Comparison of ENCODE assay signal across 10 cellular contexts in the genomic region with DNA sequence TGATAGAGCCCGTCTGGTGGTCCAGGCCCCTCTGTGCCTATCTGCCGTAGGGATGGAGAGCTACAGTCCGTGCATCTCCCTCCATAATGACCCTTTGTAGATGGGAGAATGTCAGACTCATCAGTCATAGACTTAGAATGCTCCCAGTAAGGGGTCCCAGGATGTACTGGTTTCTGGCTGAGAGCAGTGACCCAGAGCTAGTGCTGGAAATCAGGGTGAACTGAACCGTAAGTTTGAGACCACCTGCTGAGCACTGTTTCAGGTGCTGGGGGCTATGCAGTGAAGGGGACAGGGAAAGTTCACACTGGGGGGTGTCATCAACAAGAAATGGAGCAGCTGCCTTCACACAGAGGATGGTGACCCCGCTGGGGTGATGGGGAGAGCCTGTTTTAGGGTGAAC. TPM values are rescaled to one million over a fixed set of nuclear protein-coding genes. Genes with fewer than 3 reads are reported as not detected.
"Had no signal": no experiment of that assay in that cellular context is flagged by ENCODE, and none has a peak within 500 bp of the region (broad histone marks: within the 10 kb centered on the region; RNA-seq: fewer than 3 reads in every experiment).

No MANE protein-coding gene starts in this region.

- ATAC-seq: left colon had no signal

- DNase-seq: activated CD4-positive, alpha-beta T cell treated with anti-CD3 and anti-CD28 coated beads, Interleukin-2, amount 50 U/mL, for 48 hours; activated CD4-positive, CD25-positive, alpha-beta regulatory T cell treated with anti-CD3 and anti-CD28 coated beads, Interleukin-2, amount 50 U/mL, for 72 hours; effector CD4-positive, alpha-beta T cell; stimulated activated CD4-positive, alpha-beta T cell treated with anti-CD3 and anti-CD28 coated beads, Interleukin-15, amount 100 ng/mL, for 24 hours; stimulated activated CD4-positive, alpha-beta T cell treated with anti-CD3 and anti-CD28 coated beads, Interleukin-4, amount 100 ng/mL, for 24 hours; T-helper 9 cell had no signal

- H3K27ac Mint-ChIP-seq: activated T-cell treated with anti-CD3 and anti-CD28 coated beads, Interleukin-2, amount 50 U/mL, for 72 hours; type B pancreatic cell had no signal

- H3K36me3 Mint-ChIP-seq: type B pancreatic cell had no signal

- H3K4me3 Mint-ChIP-seq: activated T-cell treated with anti-CD3 and anti-CD28 coated beads, Interleukin-2, amount 50 U/mL, for 72 hours; type B pancreatic cell had no signal

- H3K9me3 Mint-ChIP-seq: activated T-cell treated with anti-CD3 and anti-CD28 coated beads, Interleukin-2, amount 50 U/mL, for 72 hours; type B pancreatic cell had no signal

RNA-seq across cellular contexts. Expression of a gene that starts 34.1 kb away (rescaled TPM):
- total RNA-seq: osteocyte had no signal
